Comparison of ENCODE assay signal across 25 cellular contexts in genomic region chr12:112007945-112008344, GRCh38. TPM values are rescaled to one million over a fixed set of nuclear protein-coding genes. Genes with fewer than 3 reads are reported as not detected.
A peak's percentile ranks its signal among the peaks of the same experiment; 100 is the strongest.
DNase-seq lines count a peak whose midpoint lies in the region; ATAC-seq and TF ChIP-seq lines count a peak whose summit lies in the region.
"Had no signal": no experiment of that assay in that cellular context is flagged by ENCODE, and none has a peak within 500 bp of the region (broad histone marks: within the 10 kb centered on the region; RNA-seq: fewer than 3 reads in every experiment).

No MANE protein-coding gene starts in this region.

- H3K9ac ChIP-seq in BLaER1 treated with 17β-estradiol and CSF1 and Interleukin-3, amounts not matched to agents 10 nM and 100 nM = peak overlapping the region in 3 of 11 experiments; percentile 6 to 52 (median 49); a peak in 5 of 22 replicates
- H3K9ac ChIP-seq: neural progenitor cell had no signal

- H3K9me3 Mint-ChIP-seq in GM23338 (no peaks in the 10 kb centered on the region), WTC11 (no peaks in the 10 kb centered on the region; the same call in 1 of the 2 replicates), type B pancreatic cell (no peaks in the 10 kb centered on the region)
- H3K9me3 Mint-ChIP-seq: central memory CD8-positive, alpha-beta T cell; neural progenitor cell had no signal

- CTCF ChIA-PET in WTC11 (lab: Charles Lee) = interaction anchor here (0.6 kb wide), 1 partner anchor 183 kb away, joined by 3 read pairs; no protein-coding TSS in a partner anchor

- H3K27ac Mint-ChIP-seq in GM23338 (peak overlapping the region; percentile 75; the same call in 1 of the 2 replicates), WTC11 (peak overlapping the region; percentile 67), type B pancreatic cell (no peak overlapping the region)
- H3K27ac Mint-ChIP-seq: neural progenitor cell had no signal

- H3K4me3 Mint-ChIP-seq in GM23338 = no peak overlapping the region
- no peak overlapping the region for H3K4me3 Mint-ChIP-seq in WTC11
- H3K4me3 Mint-ChIP-seq in type B pancreatic cell = no peak overlapping the region
- H3K4me3 Mint-ChIP-seq: central memory CD8-positive, alpha-beta T cell; neural progenitor cell had no signal

- ATAC-seq in GM23338 (no peak), WTC11 (no peak), left lung (peak; percentile 28)
- ATAC-seq: heart left ventricle, HepG2, Panc1 had no signal

- TF ChIP-seq CTCF in GM23338 (conservative IDR thresholded peaks at IDR 0.05; ENCODE audit: low read depth in 2 of 2) (no peak), WTC11 (IDR thresholded peaks at IDR 0.05) (no peak), left lung (IDR thresholded peaks at IDR 0.05) (no peak), type B pancreatic cell (conservative IDR thresholded peaks at IDR 0.05) (no peak)

- peaks cover 0 to 15% (median 9%) of the 10 kb centered on the region in 11 experiments; a peak in 13 of 22 replicates for H3K9me3 ChIP-seq in BLaER1 treated with 17β-estradiol and CSF1 and Interleukin-3, amounts not matched to agents 10 nM and 100 nM (replicated peaks in 1 of 11)
- H3K9me3 ChIP-seq in left lung = no peaks in the 10 kb centered on the region
- H3K9me3 ChIP-seq: heart left ventricle, left ventricle myocardium inferior, SJCRH30, suprapubic skin had no signal

- peaks cover 24 to 73% (median 54%) of the 10 kb centered on the region in 10 experiments for H3K4me1 ChIP-seq in BLaER1 treated with 17β-estradiol and CSF1 and Interleukin-3, amounts not matched to agents 10 nM and 100 nM
- H3K4me1 ChIP-seq in GM23338 (ENCODE audit: insufficient read depth) = peaks cover 16% of the 10 kb centered on the region
- peaks cover 9 to 20% of the 10 kb centered on the region in 2 donors for H3K4me1 ChIP-seq in left lung

- intact Hi-C loops in left lung (cut with DNase I) = no loop called here

- H3K4me3 ChIP-seq in BLaER1 treated with 17β-estradiol and CSF1 and Interleukin-3, amounts not matched to agents 10 nM and 100 nM = no peak overlapping the region
- H3K4me3 ChIP-seq in GM23338 (no peak overlapping the region), left lung (no peak overlapping the region)
- H3K4me3 ChIP-seq: dorsolateral prefrontal cortex, heart left ventricle, left ventricle myocardium inferior, neural progenitor cell, SJCRH30, suprapubic skin had no signal

- H3K27ac ChIP-seq in BLaER1 treated with 17β-estradiol and CSF1 and Interleukin-3, amounts not matched to agents 10 nM and 100 nM = peak overlapping the region in 4 of 11 experiments; percentile 2 to 48 (median 10); a peak in 4 of 22 replicates
- no peak overlapping the region for H3K27ac ChIP-seq in GM23338 (ENCODE audit: low read depth)
- no peak overlapping the region for H3K27ac ChIP-seq in left lung
- H3K27ac ChIP-seq: heart left ventricle, left ventricle myocardium inferior, neural progenitor cell, SJCRH30, suprapubic skin had no signal

- no peaks in the 10 kb centered on the region for H3K9me2 ChIP-seq in GM23338 (ENCODE audit: insufficient read depth)

- no peak overlapping the region for H2AFZ ChIP-seq in GM23338
- H2AFZ ChIP-seq: neural progenitor cell had no signal

- H3F3A ChIP-seq in GM23338 (replicated peaks; ENCODE audit: low read depth) = peaks cover 10% of the 10 kb centered on the region; the same call in 1 of the 2 replicates

- POLR2A ChIA-PET in WTC11 (lab: Charles Lee) = no interaction called here

- DNase-seq in GM23338 (ENCODE audit: low spot score) (no peak), WTC11 (ENCODE audit: low spot score) (no peak), left lung (peak in 1 of 2 donors; percentile 38), type B pancreatic cell (ENCODE audit: extremely low spot score, unreplicated experiment) (no peak), NCI-H82 (lab: John Stamatoyannopoulos, UW) (no peak), NCI-H510A (lab: John Stamatoyannopoulos, UW) (no peak)
- no peak for DNase-seq in activated CD8-positive, alpha-beta memory T cell treated with anti-CD3 and anti-CD28 coated beads, Interleukin-2, amount 50 U/mL, for 48 hours
- DNase-seq: activated CD4-positive, alpha-beta T cell treated with anti-CD3 and anti-CD28 coated beads, Interleukin-2, amount 50 U/mL, for 1 hour; activated CD8-positive, alpha-beta memory T cell treated with anti-CD3 and anti-CD28 coated beads, Interleukin-2, amount 50 U/mL, for 4 hours; activated effector memory CD4-positive, alpha-beta T cell treated with Interleukin-2 at 50 U/mL for 16 hours; aorta; DMS153; dorsolateral prefrontal cortex; GDM1; heart left ventricle; left ventricle myocardium inferior; NCI-H1417 treated with DMSO at 0.1 percent for 48 hours; NCI-H446 treated with DMSO at 0.1 percent for 48 hours; SJCRH30 had no signal

- H3K79me2 ChIP-seq in GM23338 (replicated peaks; ENCODE audit: insufficient read depth) = peaks cover 13% of the 10 kb centered on the region

- H3K4me1 Mint-ChIP-seq in GM23338 = peaks cover 33% of the 10 kb centered on the region
- peaks cover 30% of the 10 kb centered on the region for H3K4me1 Mint-ChIP-seq in WTC11
- H3K4me1 Mint-ChIP-seq in type B pancreatic cell (ENCODE audit: unreplicated experiment) = peaks cover 26% of the 10 kb centered on the region

- peaks cover 9% of the 10 kb centered on the region for H3K27me3 Mint-ChIP-seq in GM23338 (ENCODE audit: insufficient read depth, low read depth, poor library complexity)
- H3K27me3 Mint-ChIP-seq in WTC11 (ENCODE audit: low read depth) = no peaks in the 10 kb centered on the region
- no peaks in the 10 kb centered on the region for H3K27me3 Mint-ChIP-seq in type B pancreatic cell
- H3K27me3 Mint-ChIP-seq: central memory CD8-positive, alpha-beta T cell had no signal

- H3K4me2 ChIP-seq in BLaER1 treated with 17β-estradiol and CSF1 and Interleukin-3, amounts not matched to agents 10 nM and 100 nM = peak overlapping the region; percentile 21 to 66 (median 55); a peak in 19 of 22 replicates
- H3K4me2 ChIP-seq in GM23338 = no peak overlapping the region
- H3K4me2 ChIP-seq: neural progenitor cell had no signal

- H3K36me3 ChIP-seq in BLaER1 treated with 17β-estradiol and CSF1 and Interleukin-3, amounts not matched to agents 10 nM and 100 nM = peaks cover 0 to 13% (median 9%) of the 10 kb centered on the region in 11 experiments; a peak in 8 of 22 replicates
- no peaks in the 10 kb centered on the region for H3K36me3 ChIP-seq in GM23338 (ENCODE audit: insufficient read depth)
- no peaks in the 10 kb centered on the region for H3K36me3 ChIP-seq in left lung
- H3K36me3 ChIP-seq: left ventricle myocardium inferior, neural progenitor cell, SJCRH30, suprapubic skin had no signal

- H4K20me1 ChIP-seq in BLaER1 treated with 17β-estradiol and CSF1 and Interleukin-3, amounts not matched to agents 10 nM and 100 nM = peaks cover 0 to 13% (median 0%) of the 10 kb centered on the region in 11 experiments; a peak in 5 of 22 replicates
- H4K20me1 ChIP-seq in GM23338 (replicated peaks; ENCODE audit: insufficient read depth) = no peaks in the 10 kb centered on the region

- peaks cover 0 to 78% (median 0%) of the 10 kb centered on the region in 11 experiments; a peak in 8 of 22 replicates for H3K27me3 ChIP-seq in BLaER1 treated with 17β-estradiol and CSF1 and Interleukin-3, amounts not matched to agents 10 nM and 100 nM
- H3K27me3 ChIP-seq in GM23338 (ENCODE audit: insufficient read depth) (no peaks in the 10 kb centered on the region), left lung (no peaks in the 10 kb centered on the region)
- H3K27me3 ChIP-seq: dorsolateral prefrontal cortex, heart left ventricle, neural progenitor cell, SJCRH30, suprapubic skin had no signal

- H3K36me3 Mint-ChIP-seq in GM23338 (ENCODE audit: low read depth) (peaks cover 10% of the 10 kb centered on the region), WTC11 (peaks cover 6% of the 10 kb centered on the region; the same call in 1 of the 2 replicates), type B pancreatic cell (no peaks in the 10 kb centered on the region)

TF ChIP-seq in GM23338, 12 proteins besides CTCF, POLR2A, EP300 and RAD21 (continues in another document):
- no peak for TF ChIP-seq STAT1 (IDR thresholded peaks at IDR 0.05; ENCODE audit: unreplicated experiment)
- no peak for TF ChIP-seq CREB1 (CRISPR knock-in tag; IDR thresholded peaks at IDR 0.05; ENCODE audit: low read depth)
- TF ChIP-seq NANOG (IDR thresholded peaks at IDR 0.05; ENCODE audit: borderline replicate concordance) = no peak
- TF ChIP-seq EZH2 (IDR thresholded peaks at IDR 0.05; ENCODE audit: low read depth, unreplicated experiment) = no peak
- no peak for TF ChIP-seq ZNF114 (CRISPR knock-in tag; IDR thresholded peaks at IDR 0.05)
- no peak for TF ChIP-seq ZNF331 (CRISPR knock-in tag; IDR thresholded peaks at IDR 0.05; ENCODE audit: low read depth)
- TF ChIP-seq JUNB (IDR thresholded peaks at IDR 0.05; ENCODE audit: unreplicated experiment) = no peak
- TF ChIP-seq POLR2AphosphoS5 (IDR thresholded peaks at IDR 0.05; ENCODE audit: low read depth) = no peak
- TF ChIP-seq EZH2phosphoT487 (IDR thresholded peaks at IDR 0.05; ENCODE audit: unreplicated experiment) = no peak

TF ChIP-seq in WTC11, 78 proteins besides CTCF, POLR2A, EP300 and RAD21 (continues in another document):
- TF ChIP-seq SMAD4 (CRISPR knock-in tag; IDR thresholded peaks at IDR 0.05) (no peak), ATF1 (CRISPR knock-in tag; IDR thresholded peaks at IDR 0.05) (no peak), CBFB (CRISPR knock-in tag; IDR thresholded peaks at IDR 0.05; ENCODE audit: low read depth) (no peak), CREB1 (CRISPR knock-in tag; IDR thresholded peaks at IDR 0.05) (no peak)

RNA-seq across cellular contexts. Expression of gene TMEM116, which starts 5.0 kb away (rescaled TPM):
- total RNA-seq in GM23338 (2014; rRNA removed; shearing (Covaris generic)) = 8.0 and 12.0 TPM in 2 replicates
- polyA plus RNA-seq in GM23338 (2016; fragmentation: Nextera tagmentation; extraction: Ambion mirVana) = 6.6 and 10.4 TPM in 2 replicates
- total RNA-seq in WTC11 (2021) (7.8 to 10.5 TPM (median 9.4 TPM) in 3 replicates), left lung (10 to 100 TPM; 19.8 to 24.6 TPM), type B pancreatic cell (ENCODE audit: low replicate concordance) (13.9 and 18.0 TPM in 2 replicates)

RNA-seq across cellular contexts. Expression of gene ERP29, which starts 5.3 kb away (rescaled TPM):
- 90.7 and 91.1 TPM in 2 replicates for total RNA-seq in GM23338 (2014; rRNA removed; shearing (Covaris generic))
- 166 and 173 TPM in 2 replicates for polyA plus RNA-seq in GM23338 (2016; fragmentation: Nextera tagmentation; extraction: Ambion mirVana)
- total RNA-seq in WTC11 (2021) = 162 to 171 TPM (median 168 TPM) in 3 replicates
- total RNA-seq in left lung = 100 to 1,000 TPM; 134 to 152 TPM
- total RNA-seq in type B pancreatic cell (ENCODE audit: low replicate concordance) = 141 and 177 TPM in 2 replicates
